In genomic region chr14:31420013-31420318, GRCh38 we compare ENCODE assay signal across 8 cellular contexts. TPM values are rescaled to one million over a fixed set of nuclear protein-coding genes. Genes with fewer than 3 reads are reported as not detected.
A peak's percentile ranks its signal among the peaks of the same experiment; 100 is the strongest.
DNase-seq lines count a peak whose midpoint lies in the region; ATAC-seq and TF ChIP-seq lines count a peak whose summit lies in the region.

No MANE protein-coding gene starts in this region.

- POLR2A ChIA-PET in MCF 10A (lab: Yijun Ruan, JAX), result interaction anchor here (0.5 to 4.5 kb wide), 31 partner anchors 9 to 1140 kb away, joined by 3 to 46 read pairs (median 7); partner anchors contain the start of genes ARHGAP5, DTD2 and HECTD1

- H3K9ac ChIP-seq in iPS-20b (ENCODE audit: low read depth, low read length), result peak overlapping the region; percentile 88
- H3K9ac ChIP-seq in skeletal muscle tissue (ENCODE audit: low read depth in 1 of 3, low read length in 3 of 3), result peak overlapping the region; percentile 95 to 97 (median 96)

- H3K27me3 Mint-ChIP-seq in MCF 10A (ENCODE audit: insufficient read depth, unreplicated experiment), result no peaks in the 10 kb centered on the region

- H3K27ac ChIP-seq in iPS-20b (ENCODE audit: low read length) (no peak overlapping the region), skeletal muscle tissue (ENCODE audit: low read depth, low read length) (peak overlapping the region; percentile 93)

- ATAC-seq in HG02840 (IDR thresholded peaks at IDR 0.05; ENCODE audit: low FRiP score, unreplicated experiment), result peak; percentile 23

- BruUV-seq in MCF 10A (replicated peaks; lab: Mats Ljungman, UMichigan), result no TSS peak

- TF ChIP-seq CTCF in MCF 10A (IDR thresholded peaks at IDR 0.05; ENCODE audit: unreplicated experiment), result no peak

- DNase-seq in stimulated activated CD4-positive, alpha-beta T cell treated with anti-CD3 and anti-CD28 coated beads, Interleukin-15, amount 100 ng/mL, for 24 hours, result peak; percentile 23
- DNase-seq in stimulated activated CD4-positive, alpha-beta T cell treated with anti-CD3 and anti-CD28 coated beads, Interleukin-12 subunit alpha, Interleukin-12 subunit beta, amount 100 ng/mL, for 4 hours, result no peak
- DNase-seq in NCI-H510A (lab: John Stamatoyannopoulos, UW) (peak; percentile 10), MCF 10A (ENCODE audit: unreplicated experiment) (peak; percentile 60), COLO829 (ENCODE audit: low spot score) (no peak)

- H3K4me3 Mint-ChIP-seq in MCF 10A (ENCODE audit: unreplicated experiment), result peak overlapping the region; percentile 99

- no peaks in the 10 kb centered on the region for H3K9me3 ChIP-seq in iPS-20b (ENCODE audit: insufficient read depth, low read depth, low read length)
- no peaks in the 10 kb centered on the region for H3K9me3 ChIP-seq in skeletal muscle tissue (ENCODE audit: control insufficient read depth in 3 of 3, low read length in 3 of 3)

- H3K4me3 ChIP-seq in iPS-20b (ENCODE audit: low read length) (peak overlapping the region; percentile 96), skeletal muscle tissue (ENCODE audit: low read length in 3 of 3) (peak overlapping the region; percentile 94 to 99 (median 98))

- no peaks in the 10 kb centered on the region for H3K9me3 Mint-ChIP-seq in MCF 10A (ENCODE audit: unreplicated experiment)

- no peaks in the 10 kb centered on the region for H3K36me3 Mint-ChIP-seq in MCF 10A (ENCODE audit: insufficient read depth, unreplicated experiment)

- H3K4me1 ChIP-seq in iPS-20b (ENCODE audit: insufficient read depth, low read length) (0 out of 2 replicates have a peak, but pooled peaks cover 2% of the 10 kb centered on the region), skeletal muscle tissue (ENCODE audit: control insufficient read depth in 3 of 3, insufficient read depth in 3 of 3, low read length in 3 of 3) (peaks cover 4 to 9% (median 6%) of the 10 kb centered on the region in 3 donors)

- peak overlapping the region; percentile 97 for H3K27ac Mint-ChIP-seq in MCF 10A (ENCODE audit: low read depth, unreplicated experiment)

- H3K36me3 ChIP-seq in iPS-20b (ENCODE audit: insufficient read depth, low read depth, low read length) (no peaks in the 10 kb centered on the region), skeletal muscle tissue (ENCODE audit: control insufficient read depth in 3 of 3, insufficient read depth in 3 of 3, low read length in 3 of 3) (peaks cover 0 to 2% (median 0%) of the 10 kb centered on the region in 3 donors)

- intact Hi-C loops in MCF 10A (cut with micrococcal nuclease), result loop anchor here (2.0 to 10.0 kb wide), 2 partner anchors 213 to 695 kb away; partner anchors contain the start of gene HECTD1

- CTCF ChIA-PET in MCF 10A (lab: Yijun Ruan, JAX), result interaction anchor here (0.6 to 2.1 kb wide), 8 partner anchors 12 to 507 kb away, joined by 3 to 8 read pairs (median 6); partner anchors contain the start of gene DTD2

- H3K4me1 Mint-ChIP-seq in MCF 10A (ENCODE audit: insufficient read depth, unreplicated experiment), result peaks cover 19% of the 10 kb centered on the region

- H3K27me3 ChIP-seq in iPS-20b (ENCODE audit: insufficient read depth, low read length), result no peaks in the 10 kb centered on the region
- no peaks in the 10 kb centered on the region for H3K27me3 ChIP-seq in skeletal muscle tissue (ENCODE audit: control insufficient read depth in 3 of 3, insufficient read depth in 3 of 3, low read length in 3 of 3)

RNA-seq across cellular contexts. Expression of gene HEATR5A, which starts 0.4 kb away (rescaled TPM):
- total RNA-seq in MCF 10A (2022), result 23.1 and 26.2 TPM in 2 replicates
- total RNA-seq in skeletal muscle tissue, result 40.7 TPM

RNA-seq across cellular contexts. Expression of gene DTD2, which starts 37.3 kb away (rescaled TPM):
- total RNA-seq in MCF 10A (2022), result 24.4 TPM in 2 replicates
- total RNA-seq in skeletal muscle tissue, result 19.3 TPM

Comparison
In these comparisons a context has a peak if more than half of its experiments do, and no peak if none do; other contexts are left out.
1. DNase-seq: peak in stimulated activated CD4-positive, alpha-beta T cell treated with anti-CD3 and anti-CD28 coated beads, Interleukin-15, amount 100 ng/mL, for 24 hours (single experiment), NCI-H510A (single experiment) and MCF 10A (single experiment); none in stimulated activated CD4-positive, alpha-beta T cell treated with anti-CD3 and anti-CD28 coated beads, Interleukin-12 subunit alpha, Interleukin-12 subunit beta, amount 100 ng/mL, for 4 hours (single experiment) and COLO829 (single experiment).